ENCODE assay signal across 16 cellular contexts in the genomic region with DNA sequence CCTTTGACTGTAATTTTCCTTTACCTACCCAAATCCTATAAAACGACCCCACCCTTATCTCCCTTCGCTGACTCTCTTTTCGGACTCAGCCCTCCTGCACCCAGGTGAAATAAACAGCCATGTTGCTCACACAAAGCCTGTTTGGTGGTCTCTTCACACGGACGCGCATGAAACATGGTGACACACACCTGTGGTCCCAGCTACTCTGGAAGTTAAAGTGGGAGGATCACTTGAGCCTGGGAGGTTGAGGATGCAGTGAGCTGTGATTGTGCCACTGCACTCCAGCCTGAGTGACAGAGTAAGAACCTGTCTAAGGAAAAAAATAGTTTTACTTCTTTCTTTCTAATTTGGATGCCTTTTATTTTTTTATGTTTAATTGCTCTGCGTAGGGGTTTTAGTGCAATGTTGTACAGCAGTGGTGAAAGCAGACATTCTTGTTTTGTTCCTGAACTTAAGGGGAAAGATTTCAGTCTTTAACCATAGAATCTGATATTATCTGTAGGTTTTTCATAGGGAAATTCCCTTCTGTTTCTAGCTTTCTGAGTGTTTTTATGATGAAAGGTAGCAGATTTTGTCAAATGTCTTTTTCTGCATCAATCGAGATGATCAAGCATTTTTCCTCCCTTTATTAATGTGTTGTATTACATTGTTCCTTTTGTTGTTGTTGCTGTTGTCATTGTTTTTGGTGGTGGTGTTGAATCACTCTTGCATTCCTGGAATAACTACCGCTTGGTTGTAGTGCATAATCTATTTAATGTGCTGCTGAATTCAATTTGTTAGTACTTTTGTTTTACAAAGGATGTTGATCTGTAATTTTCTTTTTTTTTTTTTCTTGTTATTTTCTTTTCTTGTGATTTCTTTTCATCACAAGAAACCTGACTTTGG.
DNase-seq lines count a peak whose midpoint lies in the region; ATAC-seq and TF ChIP-seq lines count a peak whose summit lies in the region.
"Had no signal": no experiment of that assay in that cellular context is flagged by ENCODE, and none has a peak within 500 bp of the region (broad histone marks: within the 10 kb centered on the region; RNA-seq: fewer than 3 reads in every experiment).

No MANE protein-coding gene starts in this region.

- no peak overlapping the region for H3K9ac ChIP-seq in smooth muscle cell (ENCODE audit: low read depth)

- H3K9me3 ChIP-seq in iPS DF 6.9 (ENCODE audit: control insufficient read depth, insufficient read depth, low read length) = no peaks in the 10 kb centered on the region
- H3K9me3 ChIP-seq in smooth muscle cell (replicated peaks; ENCODE audit: low read depth) = no peaks in the 10 kb centered on the region
- H3K9me3 ChIP-seq: Peyer's patch had no signal

- no peak overlapping the region for H3K4me2 ChIP-seq in smooth muscle cell

- H3F3A ChIP-seq in smooth muscle cell (ENCODE audit: low read depth) = no peaks in the 10 kb centered on the region

- ATAC-seq in activated T-cell treated with anti-CD3 and anti-CD28 coated beads, Interleukin-2, amount 50 U/mL, for 72 hours (replicated peaks in 1 of 2) = peak; percentile 58 to 64
- no peak for ATAC-seq in HG02884 (IDR thresholded peaks at IDR 0.05; ENCODE audit: unreplicated experiment)

- H3K79me2 ChIP-seq in smooth muscle cell (ENCODE audit: low read depth) = no peaks in the 10 kb centered on the region

- H3K27me3 ChIP-seq in brain microvascular endothelial cell (replicated peaks) (no peaks in the 10 kb centered on the region), iPS DF 6.9 (ENCODE audit: control insufficient read depth, insufficient read depth, low read length) (no peaks in the 10 kb centered on the region), smooth muscle cell (ENCODE audit: low read depth) (peaks cover 5% of the 10 kb centered on the region)
- H3K27me3 ChIP-seq: Peyer's patch had no signal

- peaks cover 0 to 2% of the 10 kb centered on the region in 2 donors for H3K36me3 Mint-ChIP-seq in activated T-cell treated with anti-CD3 and anti-CD28 coated beads, Interleukin-2, amount 50 U/mL, for 72 hours (ENCODE audit: insufficient read depth in 2 of 2)
- no peaks in the 10 kb centered on the region for H3K36me3 Mint-ChIP-seq in activated T-cell treated with anti-CD3 and anti-CD28 coated beads, Interleukin-2, amount 50 U/mL, for 24 hours (ENCODE audit: low read depth)

- H3K9me3 Mint-ChIP-seq in activated T-cell treated with anti-CD3 and anti-CD28 coated beads, Interleukin-2, amount 50 U/mL, for 72 hours = peaks cover 2 to 4% of the 10 kb centered on the region in 2 donors
- H3K9me3 Mint-ChIP-seq in activated T-cell treated with anti-CD3 and anti-CD28 coated beads, Interleukin-2, amount 50 U/mL, for 24 hours = peaks cover 4% of the 10 kb centered on the region
- H3K9me3 Mint-ChIP-seq: activated CD4-positive, alpha-beta T cell treated with anti-CD3 and anti-CD28 coated beads, Interleukin-2, amount 10 ng/mL, durations not matched to agents 7 days and 5 days; activated T-helper 1 cell treated with anti-CD3 and anti-CD28 coated beads, Interleukin-12 subunit alpha, Interleukin-12 subunit beta, Interleukin-2, Interleukin-4 antibody, amounts not matched to agents 30 ng/mL and 10 ng/mL and 1 ng/mL, durations not matched to agents 14 hours and 24 hours and 36 hours; T-helper 1 cell treated with Interleukin-12 subunit alpha and Interleukin-12 subunit beta and Interleukin-4 antibody, amounts not matched to agents 30 μg/mL and 1 μg/mL, for 36 hours had no signal

- H4K20me1 ChIP-seq in smooth muscle cell (ENCODE audit: low read depth) = no peaks in the 10 kb centered on the region

- H3K4me3 ChIP-seq in brain microvascular endothelial cell (ENCODE audit: low read depth, low read length) = no peak overlapping the region
- H3K4me3 ChIP-seq in iPS DF 6.9 (ENCODE audit: low read length) = peak overlapping the region; percentile 50; the same call in 1 of the 2 replicates
- no peak overlapping the region for H3K4me3 ChIP-seq in smooth muscle cell
- H3K4me3 ChIP-seq: Peyer's patch had no signal

- H3K36me3 ChIP-seq in brain microvascular endothelial cell (replicated peaks) (no peaks in the 10 kb centered on the region), iPS DF 6.9 (ENCODE audit: control insufficient read depth, insufficient read depth, low read length) (no peaks in the 10 kb centered on the region; the same call in 1 of the 2 replicates), smooth muscle cell (ENCODE audit: low read depth) (no peaks in the 10 kb centered on the region)
- H3K36me3 ChIP-seq: Peyer's patch had no signal

- H3K4me1 ChIP-seq in iPS DF 6.9 (ENCODE audit: control insufficient read depth, insufficient read depth, low read length) (peaks cover 3% of the 10 kb centered on the region), smooth muscle cell (ENCODE audit: low read depth) (peaks cover 23% of the 10 kb centered on the region)
- H3K4me1 ChIP-seq: Peyer's patch had no signal

- no peak overlapping the region for H2AFZ ChIP-seq in smooth muscle cell (ENCODE audit: low read depth)

- no peak for DNase-seq in activated T-cell treated with anti-CD3 and anti-CD28 coated beads, Interleukin-2, amount 50 U/mL, for 72 hours
- no peak for DNase-seq in activated T-cell treated with anti-CD3 and anti-CD28 coated beads, Interleukin-2, amount 50 U/mL, for 24 hours
- DNase-seq in brain microvascular endothelial cell = peak; percentile 25
- no peak for DNase-seq in iPS DF 6.9 (ENCODE audit: low read depth, low spot score)
- DNase-seq in smooth muscle cell (lab: John Stamatoyannopoulos, UW; ENCODE audit: unreplicated experiment) = no peak
- no peak for DNase-seq in hepatic stellate cell (ENCODE audit: low spot score)
- no peak for DNase-seq in NOMO-1 treated with dmso at 0.1 percent for 144 hours (lab: John Stamatoyannopoulos, UW; ENCODE audit: unreplicated experiment)
- DNase-seq: activated CD4-positive, alpha-beta T cell treated with anti-CD3 and anti-CD28 coated beads, Interleukin-2, amount 10 ng/mL, durations not matched to agents 7 days and 5 days; effector CD4-positive, alpha-beta T cell; NCI-H1694 treated with DMSO at 0.1 percent for 48 hours; NCI-H510A treated with DMSO at 0.1 percent for 48 hours; Peyer's patch; substantia nigra had no signal

- H3K27ac ChIP-seq in brain microvascular endothelial cell (no peak overlapping the region), iPS DF 6.9 (ENCODE audit: low read length) (peak overlapping the region; percentile 42), smooth muscle cell (ENCODE audit: low read depth) (peak overlapping the region; percentile 5)
- H3K27ac ChIP-seq: Peyer's patch had no signal

- peak overlapping the region in 1 of 2 donors; percentile 7 for H3K4me3 Mint-ChIP-seq in activated T-cell treated with anti-CD3 and anti-CD28 coated beads, Interleukin-2, amount 50 U/mL, for 72 hours
- no peak overlapping the region for H3K4me3 Mint-ChIP-seq in activated T-cell treated with anti-CD3 and anti-CD28 coated beads, Interleukin-2, amount 50 U/mL, for 24 hours
- H3K4me3 Mint-ChIP-seq: activated CD4-positive, alpha-beta T cell treated with anti-CD3 and anti-CD28 coated beads, Interleukin-2, amount 10 ng/mL, durations not matched to agents 7 days and 5 days; activated T-helper 1 cell treated with anti-CD3 and anti-CD28 coated beads, Interleukin-12 subunit alpha, Interleukin-12 subunit beta, Interleukin-2, Interleukin-4 antibody, amounts not matched to agents 30 ng/mL and 10 ng/mL and 1 ng/mL, durations not matched to agents 14 hours and 24 hours and 36 hours; T-helper 1 cell treated with Interleukin-12 subunit alpha and Interleukin-12 subunit beta and Interleukin-4 antibody, amounts not matched to agents 30 μg/mL and 1 μg/mL, for 36 hours had no signal

- peak overlapping the region; percentile 78 for H3K27ac Mint-ChIP-seq in activated T-cell treated with anti-CD3 and anti-CD28 coated beads, Interleukin-2, amount 50 U/mL, for 72 hours
- H3K27ac Mint-ChIP-seq in activated T-cell treated with anti-CD3 and anti-CD28 coated beads, Interleukin-2, amount 50 U/mL, for 24 hours = no peak overlapping the region
- H3K27ac Mint-ChIP-seq: activated CD4-positive, alpha-beta T cell treated with anti-CD3 and anti-CD28 coated beads, Interleukin-2, amount 10 ng/mL, durations not matched to agents 7 days and 5 days; activated T-helper 1 cell treated with anti-CD3 and anti-CD28 coated beads, Interleukin-12 subunit alpha, Interleukin-12 subunit beta, Interleukin-2, Interleukin-4 antibody, amounts not matched to agents 30 ng/mL and 10 ng/mL and 1 ng/mL, durations not matched to agents 14 hours and 24 hours and 36 hours; T-helper 1 cell treated with Interleukin-12 subunit alpha and Interleukin-12 subunit beta and Interleukin-4 antibody, amounts not matched to agents 30 μg/mL and 1 μg/mL, for 36 hours had no signal

- in situ Hi-C loops in brain microvascular endothelial cell (cut with HindIII; ENCODE audit: low pct_ligation_motif_present, low sequenced_read_pairs) = no loop called here

- H3K27me3 Mint-ChIP-seq in activated T-cell treated with anti-CD3 and anti-CD28 coated beads, Interleukin-2, amount 50 U/mL, for 72 hours (ENCODE audit: low read depth) = peaks cover 46% of the 10 kb centered on the region
- H3K27me3 Mint-ChIP-seq in activated T-cell treated with anti-CD3 and anti-CD28 coated beads, Interleukin-2, amount 50 U/mL, for 24 hours = peaks cover 15% of the 10 kb centered on the region

- peaks cover 30% of the 10 kb centered on the region for H3K4me1 Mint-ChIP-seq in activated T-cell treated with anti-CD3 and anti-CD28 coated beads, Interleukin-2, amount 50 U/mL, for 72 hours (ENCODE audit: low read depth)
- peaks cover 19% of the 10 kb centered on the region for H3K4me1 Mint-ChIP-seq in activated T-cell treated with anti-CD3 and anti-CD28 coated beads, Interleukin-2, amount 50 U/mL, for 24 hours (ENCODE audit: low read depth)

- no CpG with 5 or more reads among the region's 9 CpGs for WGBS in iPS DF 6.9 (ENCODE audit: insufficient coverage, insufficient read length)
- 38% methylated on average over 9 of the region's 9 CpGs for WGBS in smooth muscle cell (ENCODE audit: low lambda C conversion rate)

- TF ChIP-seq CTCF in brain microvascular endothelial cell (IDR thresholded peaks at IDR 0.05; ENCODE audit: low read depth, low read length, missing control alignments) = no peak
- no peak for TF ChIP-seq CTCF in smooth muscle cell (IDR thresholded peaks at IDR 0.05; ENCODE audit: borderline replicate concordance, insufficient read depth, poor library complexity, severe bottlenecking)
